16 cellular contexts compared by ENCODE assay signal in genomic region chr7:51308738-51309102, GRCh38. TPM values are rescaled to one million over a fixed set of nuclear protein-coding genes. Genes with fewer than 3 reads are reported as not detected.
DNase-seq lines count a peak whose midpoint lies in the region; ATAC-seq and TF ChIP-seq lines count a peak whose summit lies in the region.
"Had no signal": no experiment of that assay in that cellular context is flagged by ENCODE, and none has a peak within 500 bp of the region (broad histone marks: within the 10 kb centered on the region; RNA-seq: fewer than 3 reads in every experiment).

No MANE protein-coding gene starts in this region.

- H3K4me3 Mint-ChIP-seq in WTC11 (no peak overlapping the region), endodermal cell (no peak overlapping the region)

- ATAC-seq in WTC11: no peak
- peak; percentile 55 for ATAC-seq in mucosa of descending colon
- ATAC-seq: PC-3 had no signal

- TF ChIP-seq EP300 in sigmoid colon (IDR thresholded peaks at IDR 0.05): no peak

- no peak overlapping the region for H3K9ac ChIP-seq in endodermal cell (ENCODE audit: extremely low read depth, low read length, poor library complexity, severe bottlenecking)

- H3K27me3 ChIP-seq in endodermal cell (ENCODE audit: control insufficient read depth, insufficient read depth, low read length, poor library complexity, severe bottlenecking) (no peaks in the 10 kb centered on the region), breast epithelium (no peaks in the 10 kb centered on the region), sigmoid colon (no peaks in the 10 kb centered on the region)

- intact Hi-C loops in mucosa of descending colon (cut with DNase I, micrococcal nuclease): no loop called here
- intact Hi-C loops in breast epithelium (cut with DNase I; ENCODE audit: low total_unique reads): no loop called here
- intact Hi-C loops in sigmoid colon (cut with DNase I): no loop called here

- CTCF ChIA-PET in WTC11 (lab: Charles Lee): interaction anchor here (1.0 to 3.7 kb wide), 9 partner anchors 18 to 148 kb away, joined by 3 to 37 read pairs (median 6); no protein-coding TSS in a partner anchor

- H3K36me3 Mint-ChIP-seq in WTC11 (no peaks in the 10 kb centered on the region), endodermal cell (ENCODE audit: low read depth) (no peaks in the 10 kb centered on the region)

- H3K27ac Mint-ChIP-seq in WTC11 (peak overlapping the region; percentile 57; the same call in 1 of the 2 replicates), endodermal cell (peak overlapping the region; percentile 77)

- H3K36me3 ChIP-seq in endodermal cell (ENCODE audit: control insufficient read depth, insufficient read depth, low read length) (no peaks in the 10 kb centered on the region), mucosa of descending colon (ENCODE audit: low read depth) (no peaks in the 10 kb centered on the region), breast epithelium (no peaks in the 10 kb centered on the region), sigmoid colon (no peaks in the 10 kb centered on the region)

- no peak overlapping the region for H3K27ac ChIP-seq in endodermal cell (ENCODE audit: low read depth, low read length)
- peak overlapping the region; percentile 95 for H3K27ac ChIP-seq in temporal lobe (ENCODE audit: low read depth, low read length)
- no peak overlapping the region for H3K27ac ChIP-seq in breast epithelium
- no peak overlapping the region for H3K27ac ChIP-seq in sigmoid colon
- H3K27ac ChIP-seq: RWPE1 had no signal

- H3K4me1 Mint-ChIP-seq in WTC11 (peaks cover 73% of the 10 kb centered on the region), endodermal cell (peaks cover 61% of the 10 kb centered on the region)

- H3K4me1 ChIP-seq in endodermal cell (ENCODE audit: control insufficient read depth, insufficient read depth, low read length): peaks cover 22% of the 10 kb centered on the region
- H3K4me1 ChIP-seq in mucosa of descending colon (ENCODE audit: low read depth): no peaks in the 10 kb centered on the region
- no peaks in the 10 kb centered on the region for H3K4me1 ChIP-seq in breast epithelium
- H3K4me1 ChIP-seq in sigmoid colon: peaks cover 0 to 6% (median 0%) of the 10 kb centered on the region in 4 donors

- H3K9me3 Mint-ChIP-seq in WTC11 (no peaks in the 10 kb centered on the region), endodermal cell (no peaks in the 10 kb centered on the region)

- TF ChIP-seq CTCF in WTC11 (IDR thresholded peaks at IDR 0.05) (no peak), endodermal cell (conservative IDR thresholded peaks at IDR 0.05) (no peak), mucosa of descending colon (IDR thresholded peaks at IDR 0.05) (no peak), breast epithelium (IDR thresholded peaks at IDR 0.05) (no peak), sigmoid colon (IDR thresholded peaks at IDR 0.05) (no peak)

- POLR2A ChIA-PET in WTC11 (lab: Charles Lee): no interaction called here

- WGBS in endodermal cell (ENCODE audit: insufficient coverage in 1 of 2, insufficient read length in 1 of 2), 2 experiments: 84 to 86% methylated on average over 6 of the region's 6 CpGs
- 62 to 67% methylated on average over 6 of the region's 6 CpGs for WGBS in sigmoid colon, 2 donors

- TF ChIP-seq POLR2A in breast epithelium (IDR thresholded peaks at IDR 0.05) (no peak), sigmoid colon (IDR thresholded peaks at IDR 0.05) (no peak)

- DNase-seq in WTC11 (ENCODE audit: low spot score) (no peak), endodermal cell (no peak), mucosa of descending colon (no peak), breast epithelium (ENCODE audit: low spot score in 2 of 2) (no peak), sigmoid colon (no peak)
- no peak for DNase-seq in stimulated activated CD4-positive, alpha-beta T cell treated with anti-CD3 and anti-CD28 coated beads, Interleukin-2, amount 100 ng/mL, for 24 hours
- DNase-seq: Caco-2, EL, HCEC 1CT, NCI-H1436 treated with DMSO at 0.1 percent for 48 hours, NCI-H2029 treated with DMSO at 0.1 percent for 48 hours, NCI-H510A, NCI-H774, PC-3 had no signal

- H3K27me3 Mint-ChIP-seq in WTC11 (ENCODE audit: low read depth): no peaks in the 10 kb centered on the region; the same call in 1 of the 2 replicates
- H3K27me3 Mint-ChIP-seq in endodermal cell (ENCODE audit: insufficient read depth): peaks cover 30% of the 10 kb centered on the region

- H3K4me3 ChIP-seq in endodermal cell (ENCODE audit: low read length) (peak overlapping the region; percentile 13), mucosa of descending colon (no peak overlapping the region), breast epithelium (no peak overlapping the region), sigmoid colon (no peak overlapping the region)

- H3K9me3 ChIP-seq in endodermal cell (ENCODE audit: control insufficient read depth, low read length): no peaks in the 10 kb centered on the region
- no peaks in the 10 kb centered on the region for H3K9me3 ChIP-seq in mucosa of descending colon
- H3K9me3 ChIP-seq in breast epithelium: no peaks in the 10 kb centered on the region
- H3K9me3 ChIP-seq in sigmoid colon: no peaks in the 10 kb centered on the region
- H3K9me3 ChIP-seq: Caco-2 had no signal

TF ChIP-seq in WTC11, 78 proteins besides CTCF, POLR2A, EP300 and RAD21:
- TF ChIP-seq ZNF396 (CRISPR knock-in tag; IDR thresholded peaks at IDR 0.05; ENCODE audit: borderline replicate concordance) (no peak), CDX4 (CRISPR knock-in tag; IDR thresholded peaks at IDR 0.05; ENCODE audit: borderline replicate concordance) (no peak), ZBTB21 (CRISPR knock-in tag; IDR thresholded peaks at IDR 0.05; ENCODE audit: borderline replicate concordance) (no peak), NFYB (CRISPR knock-in tag; conservative IDR thresholded peaks at IDR 0.05; ENCODE audit: low read depth) (no peak), ZNF317 (CRISPR knock-in tag; IDR thresholded peaks at IDR 0.05; ENCODE audit: borderline replicate concordance, low read depth) (no peak)

RNA-seq across cellular contexts. Expression of gene COBL, which starts 7.9 kb away (rescaled TPM):
- 36.5 to 49.8 TPM (median 48.1 TPM) in 3 replicates for total RNA-seq in WTC11 (2021)
- total RNA-seq in endodermal cell: 10 to 100 TPM; 27.5 to 28.3 TPM
- polyA plus RNA-seq in endodermal cell (2013, experiment 1 of 2): 4.2 TPM
- 3.6 TPM for polyA plus RNA-seq in endodermal cell (2013, experiment 2 of 2)
- total RNA-seq in mucosa of descending colon: 10 to 100 TPM; 48.6 to 91.8 (median 56.6) TPM
- 9.8 TPM for total RNA-seq in temporal lobe
- total RNA-seq in breast epithelium: 10 to 100 TPM in 2 of 3 donors, 1 to 10 TPM in 1; 2.2 to 37.3 (median 16.1) TPM
- 1 to 10 TPM; 3.0 to 10.0 (median 6.1) TPM for total RNA-seq in sigmoid colon
- polyA plus RNA-seq in sigmoid colon: 10 to 100 TPM; 12.6 to 27.6 (median 27.3) TPM
